In the genomic region with DNA sequence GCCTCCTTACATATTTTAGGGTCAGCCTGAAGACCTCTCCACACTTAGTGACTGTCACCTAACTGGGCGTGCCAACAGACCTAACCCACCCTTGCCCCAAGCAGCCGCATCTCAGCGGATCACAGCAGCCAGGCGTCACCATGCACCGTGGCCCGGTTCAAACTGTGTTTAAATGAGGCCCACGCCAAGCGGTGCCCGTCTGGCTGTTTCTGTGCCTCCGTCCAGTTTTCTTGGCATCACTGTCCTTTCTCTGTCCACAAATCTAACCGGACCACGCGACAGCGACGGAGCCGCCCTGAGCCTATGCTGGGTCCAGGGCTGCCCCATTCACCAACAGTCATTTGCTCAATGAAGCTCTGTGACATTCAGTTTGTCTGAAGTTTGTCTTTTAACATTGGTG, we compare ENCODE assay signal across 28 cellular contexts.
"Had no signal": no experiment of that assay in that cellular context is flagged by ENCODE, and none has a peak within 500 bp of the region (broad histone marks: within the 10 kb centered on the region; RNA-seq: fewer than 3 reads in every experiment).

No MANE protein-coding gene starts in this region.

- H3K27ac ChIP-seq: stomach, suprapubic skin, testis, thoracic aorta, thyroid gland, tibial artery, tibial nerve, transverse colon, upper lobe of left lung, upper lobe of right lung, uterus, vagina had no signal

- DNase-seq: stimulated activated CD4-positive, alpha-beta T cell treated with anti-CD3 and anti-CD28 coated beads, Interleukin-2, amount 100 ng/mL, for 48 hours; stimulated activated CD4-positive, alpha-beta T cell treated with anti-CD3 and anti-CD28 coated beads, Interleukin-4, amount 100 ng/mL, for 1 hour; stimulated activated CD4-positive, alpha-beta T cell treated with anti-CD3 and anti-CD28 coated beads, Interleukin-4, amount 100 ng/mL, for 24 hours; stimulated activated CD4-positive, alpha-beta T cell treated with anti-CD3 and anti-CD28 coated beads, Interleukin-4, amount 100 ng/mL, for 4 hours; stimulated activated CD8-positive, alpha-beta memory T cell treated with anti-CD3 and anti-CD28 coated beads, Interleukin-4, amount 100 ng/mL, for 48 hours; stimulated activated naive B cell treated with anti-CD40 and anti-IgM and Interleukin-4, amounts not matched to agents 10 μg/mL and 1 μg/mL and 100 μg/mL, for 72 hours; stimulated activated naive CD4-positive, alpha-beta T cell; stimulated activated naive CD4-positive, alpha-beta T cell treated with Interleukin-2 at 50 U/mL for 16 hours; stimulated activated naive CD8-positive, alpha-beta T cell treated with anti-CD3 and anti-CD28 coated beads, Interleukin-15, amount 100 ng/mL, for 72 hours; stimulated activated naive CD8-positive, alpha-beta T cell treated with anti-CD3 and anti-CD28 coated beads, Interleukin-15, Interleukin-2, amounts not matched to agents 100 U/mL and 50 U/mL, for 24 hours; stomach; substantia nigra; thyroid gland; tibial artery; transverse colon; trophoblast cell; upper lobe of left lung; upper lobe of right lung; uterus had no signal

- H3K27ac Mint-ChIP-seq: stimulated activated effector memory CD8-positive, alpha-beta T cell treated with anti-CD3 and anti-CD28 coated beads, Interleukin-12 subunit alpha, Interleukin-12 subunit beta, amount 100 ng/mL, for 72 hours; stimulated activated naive B cell treated with anti-CD40 and anti-IgM and Interleukin-4, amounts not matched to agents 10 μg/mL and 1 μg/mL and 100 μg/mL, for 72 hours; stimulated activated naive CD8-positive, alpha-beta T cell treated with anti-CD3 and anti-CD28 coated beads, Interleukin-15, amount 100 ng/mL, for 72 hours; stimulated activated naive CD8-positive, alpha-beta T cell treated with anti-CD3 and anti-CD28 coated beads, Interleukin-15, Interleukin-2, amounts not matched to agents 100 ng/mL and 50 ng/mL, for 24 hours; type B pancreatic cell had no signal

- H3K4me1 Mint-ChIP-seq: stimulated activated effector memory CD8-positive, alpha-beta T cell treated with anti-CD3 and anti-CD28 coated beads, Interleukin-12 subunit alpha, Interleukin-12 subunit beta, amount 100 ng/mL, for 72 hours; stimulated activated naive B cell treated with anti-CD40 and anti-IgM and Interleukin-4, amounts not matched to agents 10 μg/mL and 1 μg/mL and 100 μg/mL, for 72 hours; stimulated activated naive CD8-positive, alpha-beta T cell treated with anti-CD3 and anti-CD28 coated beads, Interleukin-15, amount 100 ng/mL, for 72 hours had no signal

- H3K9me3 ChIP-seq: stomach, suprapubic skin, testis, thoracic aorta, thyroid gland, tibial artery, tibial nerve, transverse colon, upper lobe of left lung, upper lobe of right lung, uterus, vagina had no signal

- H3K4me3 ChIP-seq: stomach, suprapubic skin, thoracic aorta, thyroid gland, tibial artery, tibial nerve, transverse colon, upper lobe of left lung, upper lobe of right lung, uterus, vagina had no signal

- FAIRE-seq: urothelium cell line had no signal

- ATAC-seq: stimulated activated effector memory CD8-positive, alpha-beta T cell treated with anti-CD3 and anti-CD28 coated beads, Interleukin-12 subunit alpha, Interleukin-12 subunit beta, amount 100 ng/mL, for 72 hours; stimulated activated naive B cell treated with anti-CD40 and anti-IgM and Interleukin-4, amounts not matched to agents 10 μg/mL and 1 μg/mL and 100 μg/mL, for 72 hours; stimulated activated naive CD8-positive, alpha-beta T cell treated with anti-CD3 and anti-CD28 coated beads, Interleukin-15, amount 100 ng/mL, for 72 hours; stimulated activated naive CD8-positive, alpha-beta T cell treated with anti-CD3 and anti-CD28 coated beads, Interleukin-15, Interleukin-2, amounts not matched to agents 100 U/mL and 50 U/mL, for 24 hours; upper lobe of right lung had no signal

- H3K36me3 ChIP-seq: stomach, suprapubic skin, thoracic aorta, thyroid gland, tibial artery, tibial nerve, transverse colon, upper lobe of left lung, upper lobe of right lung, uterus, vagina had no signal

- H3K27me3 ChIP-seq: suprapubic skin, testis, thyroid gland, tibial artery, tibial nerve, transverse colon, upper lobe of left lung, upper lobe of right lung, uterus, vagina had no signal

- H3K4me3 Mint-ChIP-seq: stimulated activated effector memory CD8-positive, alpha-beta T cell treated with anti-CD3 and anti-CD28 coated beads, Interleukin-12 subunit alpha, Interleukin-12 subunit beta, amount 100 ng/mL, for 72 hours; stimulated activated naive B cell treated with anti-CD40 and anti-IgM and Interleukin-4, amounts not matched to agents 10 μg/mL and 1 μg/mL and 100 μg/mL, for 72 hours; stimulated activated naive CD8-positive, alpha-beta T cell treated with anti-CD3 and anti-CD28 coated beads, Interleukin-15, amount 100 ng/mL, for 72 hours; stimulated activated naive CD8-positive, alpha-beta T cell treated with anti-CD3 and anti-CD28 coated beads, Interleukin-15, Interleukin-2, amounts not matched to agents 100 ng/mL and 50 ng/mL, for 24 hours; type B pancreatic cell had no signal

- H3K9me3 Mint-ChIP-seq: stimulated activated effector memory CD8-positive, alpha-beta T cell treated with anti-CD3 and anti-CD28 coated beads, Interleukin-12 subunit alpha, Interleukin-12 subunit beta, amount 100 ng/mL, for 72 hours; stimulated activated naive B cell treated with anti-CD40 and anti-IgM and Interleukin-4, amounts not matched to agents 10 μg/mL and 1 μg/mL and 100 μg/mL, for 72 hours; stimulated activated naive CD8-positive, alpha-beta T cell treated with anti-CD3 and anti-CD28 coated beads, Interleukin-15, amount 100 ng/mL, for 72 hours; stimulated activated naive CD8-positive, alpha-beta T cell treated with anti-CD3 and anti-CD28 coated beads, Interleukin-15, Interleukin-2, amounts not matched to agents 100 ng/mL and 50 ng/mL, for 24 hours; type B pancreatic cell had no signal

- H3K36me3 Mint-ChIP-seq: stimulated activated effector memory CD8-positive, alpha-beta T cell treated with anti-CD3 and anti-CD28 coated beads, Interleukin-12 subunit alpha, Interleukin-12 subunit beta, amount 100 ng/mL, for 72 hours; stimulated activated naive B cell treated with anti-CD40 and anti-IgM and Interleukin-4, amounts not matched to agents 10 μg/mL and 1 μg/mL and 100 μg/mL, for 72 hours; type B pancreatic cell had no signal

- H3K4me1 ChIP-seq: stomach, suprapubic skin, testis, thyroid gland, tibial artery, tibial nerve, transverse colon, upper lobe of left lung, upper lobe of right lung, uterus, vagina had no signal

- H3K27me3 Mint-ChIP-seq: stimulated activated naive CD8-positive, alpha-beta T cell treated with anti-CD3 and anti-CD28 coated beads, Interleukin-15, Interleukin-2, amounts not matched to agents 100 ng/mL and 50 ng/mL, for 24 hours; type B pancreatic cell had no signal
